In genomic region chr2:109254174-109254904, GRCh38 we compare ENCODE assay signal across 1 cellular context.
TF ChIP-seq lines count a peak whose summit lies in the region.

No MANE protein-coding gene starts in this region.

TF ChIP-seq in GM12878, 131 proteins besides CTCF, POLR2A, EP300 and RAD21 (continued from another document):
- TF ChIP-seq BCL3 (IDR thresholded peaks at IDR 0.05; ENCODE audit: borderline replicate concordance, insufficient read depth, low read depth, low read length, poor library complexity, severe bottlenecking) (peak; percentile 92), EZH2 (IDR thresholded peaks at IDR 0.05; ENCODE audit: borderline replicate concordance, control insufficient read depth, low read depth, low read length) (no peak), SUZ12 (IDR thresholded peaks at IDR 0.05; ENCODE audit: unreplicated experiment) (no peak), HSF1 (IDR thresholded peaks at IDR 0.05; ENCODE audit: low read depth, low read length) (no peak), RAD51 (IDR thresholded peaks at IDR 0.05) (no peak; the same call in 1 of the 2 replicates), RUNX3 (IDR thresholded peaks at IDR 0.05; ENCODE audit: low read length) (peak; percentile 66), STAT1 (conservative IDR thresholded peaks at IDR 0.05) (no peak), NRF1 (conservative IDR thresholded peaks at IDR 0.05; ENCODE audit: low read depth, low read length) (no peak), MLLT1 (IDR thresholded peaks at IDR 0.05) (0 out of 2 replicates have a peak, but pooled peaks have one; percentile 40), MEF2B (IDR thresholded peaks at IDR 0.05; ENCODE audit: partially characterized antibody, poor library complexity, severe bottlenecking) (peak; percentile 91), ZNF24 (IDR thresholded peaks at IDR 0.05) (no peak), ATF2 (IDR thresholded peaks at IDR 0.05; ENCODE audit: low read length) (peak; percentile 70), RBBP5 (conservative IDR thresholded peaks at IDR 0.05) (no peak), SPI1 (IDR thresholded peaks at IDR 0.05; ENCODE audit: borderline replicate concordance, insufficient read depth, low read depth, low read length) (peak; percentile 89), ZZZ3 (IDR thresholded peaks at IDR 0.05; ENCODE audit: control insufficient read depth, insufficient read length, low read depth) (no peak), PRDM15 (CRISPR knock-in tag; IDR thresholded peaks at IDR 0.05) (no peak)
TF ChIP-seq in GM12878: peak in this region for 32.
